ENCODE assay signal across 8 cellular contexts in genomic region chr1:229661022-229661877, GRCh38. TPM values are rescaled to one million over a fixed set of nuclear protein-coding genes. Genes with fewer than 3 reads are reported as not detected.
A peak's percentile ranks its signal among the peaks of the same experiment; 100 is the strongest.
DNase-seq lines count a peak whose midpoint lies in the region; ATAC-seq lines count a peak whose summit lies in the region.

No MANE protein-coding gene starts in this region.

- peak; percentile 80 for ATAC-seq in GM18868 (IDR thresholded peaks at IDR 0.05; ENCODE audit: unreplicated experiment)
- peak; percentile 65 for ATAC-seq in HG03520 (IDR thresholded peaks at IDR 0.05; ENCODE audit: unreplicated experiment)

- DNase-seq in AG08396 (ENCODE audit: low spot score) (peak; percentile 88), NOMO-1 (lab: John Stamatoyannopoulos, UW; ENCODE audit: unreplicated experiment in 2 of 2) (peak; percentile 19 to 38), epidermal melanocyte (ENCODE audit: insufficient read length, low spot score) (peak; percentile 66), myocyte (ENCODE audit: low read depth) (peak; percentile 77)
- peak; percentile 70 for DNase-seq in activated CD8-positive, alpha-beta memory T cell treated with anti-CD3 and anti-CD28 coated beads, Interleukin-2, amount 50 U/mL, for 4 hours
- peak; percentile 19 to 48 for DNase-seq in stimulated activated CD8-positive, alpha-beta memory T cell treated with anti-CD3 and anti-CD28 coated beads, Interleukin-7, amount 100 ng/mL, for 48 hours (ENCODE audit: extremely low read depth in 1 of 2, low read depth in 1 of 2)

RNA-seq across cellular contexts. Expression of gene URB2, which starts 35.2 kb away (rescaled TPM):
- total RNA-seq in myocyte, result 14.4 and 17.2 TPM in 2 replicates
- 5.9 TPM for polyA plus RNA-seq in myocyte (2012)

RNA-seq across cellular contexts. Expression of gene TAF5L, which starts 35.3 kb away (rescaled TPM):
- total RNA-seq in myocyte, result 11.9 and 12.9 TPM in 2 replicates
- 11.2 TPM for polyA plus RNA-seq in myocyte (2012)

Comparison
In these comparisons a context has a peak if more than half of its experiments do, and no peak if none do; other contexts are left out.
1. Peak in every context shown above with its lines: DNase-seq and ATAC-seq.
2. DNase-seq: peak in every context shown above with its lines; median percentile 88 in AG08396; 77 in myocyte; 70 in activated CD8-positive, alpha-beta memory T cell treated with anti-CD3 and anti-CD28 coated beads, Interleukin-2, amount 50 U/mL, for 4 hours; 66 in epidermal melanocyte; 34 in stimulated activated CD8-positive, alpha-beta memory T cell treated with anti-CD3 and anti-CD28 coated beads, Interleukin-7, amount 100 ng/mL, for 48 hours; 28 in NOMO-1.